Comparison of ENCODE assay signal across 34 cellular contexts in genomic region chr15:81257435-81257834, GRCh38.
"Had no signal": no experiment of that assay in that cellular context is flagged by ENCODE, and none has a peak within 500 bp of the region (broad histone marks: within the 10 kb centered on the region; RNA-seq: fewer than 3 reads in every experiment).

No MANE protein-coding gene starts in this region.

- H3K36me3 ChIP-seq: ascending aorta, cardiac muscle cell had no signal

- H3K9me3 ChIP-seq: ascending aorta had no signal

- H3K4me1 ChIP-seq: ascending aorta had no signal

- H3K27me3 ChIP-seq: ascending aorta had no signal

- H3K4me1 Mint-ChIP-seq: activated B cell treated with CpG ODN at 0.5 μM for 24 hours; activated naive CD8-positive, alpha-beta T cell treated with anti-CD3 and anti-CD28 coated beads, Interleukin-2, amount 50 U/mL, for 24 hours; activated T-helper 17 cell treated with anti-CD3 and anti-CD28 coated beads, Interleukin-2, amount 50 U/mL, for 72 hours; central memory CD8-positive, alpha-beta T cell had no signal

- H3K4me3 Mint-ChIP-seq: activated B cell treated with CpG ODN at 0.5 μM for 24 hours; activated CD4-positive, alpha-beta memory T cell treated with anti-CD3 and anti-CD28 coated beads for 36 hours; activated CD4-positive, alpha-beta T cell treated with anti-CD3 and anti-CD28 coated beads, Interleukin-2, amount 10 ng/mL, durations not matched to agents 24 days and 14 days; activated CD8-positive, alpha-beta T cell treated with anti-CD3 and anti-CD28 coated beads for 36 hours; activated naive CD4-positive, alpha-beta T cell treated with anti-CD3 and anti-CD28 coated beads for 36 hours; activated naive CD8-positive, alpha-beta T cell treated with anti-CD3 and anti-CD28 coated beads, Interleukin-2, amount 10 ng/mL, durations not matched to agents 7 days and 5 days; activated naive CD8-positive, alpha-beta T cell treated with anti-CD3 and anti-CD28 coated beads, Interleukin-2, amount 50 U/mL, for 24 hours; activated T-cell treated with anti-CD3 and anti-CD28 coated beads, Interleukin-2, amount 50 U/mL, for 4 hours; activated T-cell treated with anti-CD3 and anti-CD28 coated beads, Interleukin-2, amount 50 U/mL, for 72 hours; activated T-helper 1 cell treated with anti-CD3 and anti-CD28 coated beads, Interleukin-12 subunit alpha, Interleukin-12 subunit beta, Interleukin-2, Interleukin-4 antibody, amounts not matched to agents 30 ng/mL and 10 ng/mL and 1 ng/mL, durations not matched to agents 14 hours and 24 hours and 36 hours; activated T-helper 17 cell treated with anti-CD3 and anti-CD28 coated beads, Interleukin-2, amount 50 U/mL, for 72 hours; brain; central memory CD8-positive, alpha-beta T cell; T-helper 1 cell treated with Interleukin-12 subunit alpha and Interleukin-12 subunit beta and Interleukin-4 antibody, amounts not matched to agents 30 μg/mL and 1 μg/mL, for 36 hours; T-helper 2 cell treated with Interferon-gamma antibody and Interleukin-4, amounts not matched to agents 5 μg/mL and 100 μg/mL, for 36 hours had no signal

- H3K27ac Mint-ChIP-seq: activated B cell treated with CpG ODN at 0.5 μM for 24 hours; activated CD4-positive, alpha-beta memory T cell treated with anti-CD3 and anti-CD28 coated beads for 36 hours; activated CD4-positive, alpha-beta T cell treated with anti-CD3 and anti-CD28 coated beads, Interleukin-2, amount 10 ng/mL, durations not matched to agents 24 days and 14 days; activated CD8-positive, alpha-beta T cell treated with anti-CD3 and anti-CD28 coated beads for 36 hours; activated naive CD4-positive, alpha-beta T cell treated with anti-CD3 and anti-CD28 coated beads for 36 hours; activated naive CD4-positive, alpha-beta T cell treated with anti-CD3 and anti-CD28 coated beads, Interleukin-2, amount 50 U/mL, for 72 hours; activated naive CD8-positive, alpha-beta T cell treated with anti-CD3 and anti-CD28 coated beads, Interleukin-2, amount 10 ng/mL, durations not matched to agents 7 days and 5 days; activated naive CD8-positive, alpha-beta T cell treated with anti-CD3 and anti-CD28 coated beads, Interleukin-2, amount 50 U/mL, for 24 hours; activated T-cell treated with anti-CD3 and anti-CD28 coated beads, Interleukin-2, amount 50 U/mL, for 72 hours; activated T-helper 1 cell treated with anti-CD3 and anti-CD28 coated beads, Interleukin-12 subunit alpha, Interleukin-12 subunit beta, Interleukin-2, Interleukin-4 antibody, amounts not matched to agents 30 ng/mL and 10 ng/mL and 1 ng/mL, durations not matched to agents 14 hours and 24 hours and 36 hours; activated T-helper 17 cell treated with anti-CD3 and anti-CD28 coated beads, Interleukin-2, amount 50 U/mL, for 72 hours; brain; T-helper 1 cell treated with Interleukin-12 subunit alpha and Interleukin-12 subunit beta and Interleukin-4 antibody, amounts not matched to agents 30 μg/mL and 1 μg/mL, for 36 hours; T-helper 2 cell treated with Interferon-gamma antibody and Interleukin-4, amounts not matched to agents 5 μg/mL and 100 μg/mL, for 36 hours had no signal

- H3K36me3 Mint-ChIP-seq: activated CD4-positive, alpha-beta memory T cell treated with anti-CD3 and anti-CD28 coated beads for 36 hours; activated naive CD4-positive, alpha-beta T cell treated with anti-CD3 and anti-CD28 coated beads, Interleukin-2, amount 50 U/mL, for 72 hours; activated naive CD8-positive, alpha-beta T cell treated with anti-CD3 and anti-CD28 coated beads, Interleukin-2, amount 10 ng/mL, durations not matched to agents 7 days and 5 days; brain had no signal

- DNase-seq: activated B cell treated with CpG ODN at 0.5 μM for 24 hours; activated CD4-positive, alpha-beta memory T cell treated with anti-CD3 and anti-CD28 coated beads for 36 hours; activated CD4-positive, alpha-beta T cell treated with anti-CD3 and anti-CD28 coated beads for 4 hours; activated CD4-positive, alpha-beta T cell treated with anti-CD3 and anti-CD28 coated beads, Interleukin-2, amount 10 ng/mL, durations not matched to agents 24 days and 14 days; activated CD4-positive, alpha-beta T cell treated with anti-CD3 and anti-CD28 coated beads, Interleukin-2, amount 50 U/mL, for 1 hour; activated CD4-positive, alpha-beta T cell treated with anti-CD3 and anti-CD28 coated beads, Interleukin-2, amount 50 U/mL, for 4 hours; activated CD4-positive, CD25-positive, alpha-beta regulatory T cell treated with anti-CD3 and anti-CD28 coated beads, Interleukin-2, amount 50 U/mL, for 72 hours; activated CD8-positive, alpha-beta memory T cell treated with anti-CD3 and anti-CD28 coated beads, Interleukin-2, amount 50 U/mL, for 4 hours; activated CD8-positive, alpha-beta T cell treated with anti-CD3 and anti-CD28 coated beads for 36 hours; activated effector memory CD4-positive, alpha-beta T cell treated with anti-CD3 and anti-CD28 coated beads, Interleukin-2, amount 50 U/mL, for 16 hours; activated gamma-delta T cell treated with Interleukin-2 at 50 U/mL for 16 hours; activated naive CD4-positive, alpha-beta T cell; activated naive CD4-positive, alpha-beta T cell treated with anti-CD3 and anti-CD28 coated beads for 36 hours; activated naive CD4-positive, alpha-beta T cell treated with anti-CD3 and anti-CD28 coated beads, Interleukin-2, amount 50 U/mL, for 16 hours; activated naive CD8-positive, alpha-beta T cell treated with anti-CD3 and anti-CD28 coated beads, Interleukin-2, amount 10 ng/mL, durations not matched to agents 7 days and 5 days; activated naive CD8-positive, alpha-beta T cell treated with anti-CD3 and anti-CD28 coated beads, Interleukin-2, amount 50 U/mL, for 24 hours; activated T-cell treated with anti-CD3 and anti-CD28 coated beads for 4 hours; activated T-cell treated with anti-CD3 and anti-CD28 coated beads, Interleukin-2, amount 50 U/mL, for 1 hour; activated T-cell treated with anti-CD3 and anti-CD28 coated beads, Interleukin-2, amount 50 U/mL, for 4 hours; activated T-cell treated with anti-CD3 and anti-CD28 coated beads, Interleukin-2, amount 50 U/mL, for 72 hours; amygdala; anterior cingulate cortex; T-helper 1 cell; T-helper 2 cell; T-helper 9 cell had no signal

- H3K4me3 ChIP-seq: ascending aorta, cardiac muscle cell had no signal

- ATAC-seq: activated CD8-positive, alpha-beta T cell treated with anti-CD3 and anti-CD28 coated beads for 36 hours; activated naive CD4-positive, alpha-beta T cell treated with anti-CD3 and anti-CD28 coated beads, Interleukin-2, amount 50 U/mL, for 72 hours; activated naive CD8-positive, alpha-beta T cell treated with anti-CD3 and anti-CD28 coated beads, Interleukin-2, amount 50 U/mL, for 24 hours; activated T-cell treated with anti-CD3 and anti-CD28 coated beads, Interleukin-2, amount 50 U/mL, for 4 hours; activated T-cell treated with anti-CD3 and anti-CD28 coated beads, Interleukin-2, amount 50 U/mL, for 72 hours; activated T-helper 17 cell treated with anti-CD3 and anti-CD28 coated beads, Interleukin-2, amount 50 U/mL, for 72 hours had no signal

- H3K9me3 Mint-ChIP-seq: activated B cell treated with CpG ODN at 0.5 μM for 24 hours; activated CD4-positive, alpha-beta memory T cell treated with anti-CD3 and anti-CD28 coated beads for 36 hours; activated CD4-positive, alpha-beta T cell treated with anti-CD3 and anti-CD28 coated beads, Interleukin-2, amount 10 ng/mL, durations not matched to agents 24 days and 14 days; activated CD8-positive, alpha-beta T cell treated with anti-CD3 and anti-CD28 coated beads for 36 hours; activated naive CD4-positive, alpha-beta T cell treated with anti-CD3 and anti-CD28 coated beads for 36 hours; activated naive CD4-positive, alpha-beta T cell treated with anti-CD3 and anti-CD28 coated beads, Interleukin-2, amount 50 U/mL, for 72 hours; activated naive CD8-positive, alpha-beta T cell treated with anti-CD3 and anti-CD28 coated beads, Interleukin-2, amount 10 ng/mL, durations not matched to agents 7 days and 5 days; activated naive CD8-positive, alpha-beta T cell treated with anti-CD3 and anti-CD28 coated beads, Interleukin-2, amount 50 U/mL, for 24 hours; activated T-cell treated with anti-CD3 and anti-CD28 coated beads, Interleukin-2, amount 50 U/mL, for 4 hours; activated T-cell treated with anti-CD3 and anti-CD28 coated beads, Interleukin-2, amount 50 U/mL, for 72 hours; activated T-helper 1 cell treated with anti-CD3 and anti-CD28 coated beads, Interleukin-12 subunit alpha, Interleukin-12 subunit beta, Interleukin-2, Interleukin-4 antibody, amounts not matched to agents 30 ng/mL and 10 ng/mL and 1 ng/mL, durations not matched to agents 14 hours and 24 hours and 36 hours; activated T-helper 17 cell treated with anti-CD3 and anti-CD28 coated beads, Interleukin-2, amount 50 U/mL, for 72 hours; brain; central memory CD8-positive, alpha-beta T cell; T-helper 1 cell treated with Interleukin-12 subunit alpha and Interleukin-12 subunit beta and Interleukin-4 antibody, amounts not matched to agents 30 μg/mL and 1 μg/mL, for 36 hours; T-helper 2 cell treated with Interferon-gamma antibody and Interleukin-4, amounts not matched to agents 5 μg/mL and 100 μg/mL, for 36 hours had no signal
